9 cellular contexts compared by ENCODE assay signal in the genomic region with DNA sequence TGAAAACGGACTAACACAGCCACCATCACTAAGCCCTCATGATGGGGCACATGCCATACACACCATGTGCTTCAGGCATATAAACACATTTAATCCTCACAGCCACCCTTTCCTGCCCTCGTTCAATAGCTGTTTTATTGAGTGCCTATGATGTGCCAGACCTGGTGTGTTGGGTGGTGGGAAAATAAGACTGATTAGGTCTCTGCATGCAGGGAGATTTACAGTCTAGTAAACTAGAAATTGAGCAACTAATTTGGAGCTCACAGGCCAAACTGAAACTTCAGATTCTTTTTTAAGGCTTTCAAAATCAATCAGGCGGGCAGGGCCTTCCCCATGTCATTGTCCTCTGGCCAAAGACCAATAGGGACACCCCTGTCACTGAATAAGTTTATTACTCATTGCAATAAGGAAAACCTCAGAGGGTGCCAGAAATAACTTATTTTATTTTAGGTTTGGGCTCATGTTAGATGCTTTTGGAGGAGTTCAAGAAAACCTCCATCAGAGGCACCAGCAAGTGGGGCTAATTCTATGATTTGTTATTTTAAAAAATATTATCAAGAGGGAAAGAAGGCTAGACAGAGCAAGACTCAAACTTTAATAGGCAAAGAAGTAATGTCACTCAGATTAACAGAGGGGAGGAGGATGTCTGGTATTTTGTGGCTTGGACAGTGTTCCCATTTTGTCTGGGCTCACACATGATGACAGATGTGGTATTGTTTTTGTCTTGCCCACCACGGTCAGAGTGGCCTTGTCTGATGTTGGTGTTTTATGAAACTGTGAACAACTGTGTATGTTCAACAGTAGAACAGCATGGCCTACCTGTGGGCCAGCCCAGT. TPM values are rescaled to one million over a fixed set of nuclear protein-coding genes. Genes with fewer than 3 reads are reported as not detected.
DNase-seq lines count a peak whose midpoint lies in the region; ATAC-seq and TF ChIP-seq lines count a peak whose summit lies in the region.
"Had no signal": no experiment of that assay in that cellular context is flagged by ENCODE, and none has a peak within 500 bp of the region (broad histone marks: within the 10 kb centered on the region; RNA-seq: fewer than 3 reads in every experiment).

No MANE protein-coding gene starts in this region.

- no peaks in the 10 kb centered on the region for H3K79me2 ChIP-seq in SK-N-SH (ENCODE audit: insufficient read depth)

- peaks cover 49% of the 10 kb centered on the region for H3K36me3 Mint-ChIP-seq in activated T-helper 17 cell treated with anti-CD3 and anti-CD28 coated beads, Interleukin-2, amount 50 U/mL, for 72 hours (ENCODE audit: low read depth)

- CTCF ChIA-PET in SK-N-SH (lab: Yijun Ruan, JAX), result interaction anchor here (1.0 to 1.2 kb wide), 2 partner anchors 12 to 20 kb away, joined by 3 to 4 read pairs; partner anchors contain the start of gene ZFP64

- H3K27ac Mint-ChIP-seq in activated T-helper 17 cell treated with anti-CD3 and anti-CD28 coated beads, Interleukin-2, amount 50 U/mL, for 72 hours, result peak overlapping the region; percentile 39

- H4K20me1 ChIP-seq in SK-N-SH (ENCODE audit: insufficient read depth), result no peaks in the 10 kb centered on the region

- no peak for DNase-seq in Right ventricle myocardium superior
- no peak for DNase-seq in SKM-1 treated with dmso at 0.1 percent for 144 hours (lab: John Stamatoyannopoulos, UW; ENCODE audit: unreplicated experiment)
- no peak for DNase-seq in occipital lobe (lab: John Stamatoyannopoulos, UW)
- DNase-seq in SK-N-SH, result no peak
- DNase-seq: amniotic stem cell had no signal

- H3K36me3 ChIP-seq in SK-N-SH (replicated peaks in 1 of 2; ENCODE audit: control insufficient read depth in 1 of 2, insufficient read depth in 2 of 2, low read length in 1 of 2), result peaks cover 5 to 23% of the 10 kb centered on the region in 2 experiments

- POLR2A ChIA-PET in SK-N-SH (lab: Yijun Ruan, JAX), result no interaction called here

- no peak overlapping the region for H3K9ac ChIP-seq in SK-N-SH

- no peak for TF ChIP-seq CTCF in SK-N-SH (IDR thresholded peaks at IDR 0.05)

- TF ChIP-seq EP300 in SK-N-SH (IDR thresholded peaks at IDR 0.05; ENCODE audit: borderline replicate concordance in 1 of 2, low read depth in 1 of 2, low read length in 1 of 2), result no peak

- peak overlapping the region; percentile 42 for H3K4me3 Mint-ChIP-seq in activated T-helper 17 cell treated with anti-CD3 and anti-CD28 coated beads, Interleukin-2, amount 50 U/mL, for 72 hours

- H3K27me3 ChIP-seq in SK-N-SH (ENCODE audit: insufficient read depth), result no peaks in the 10 kb centered on the region

- no peak overlapping the region for H3K4me3 ChIP-seq in SK-N-SH (ENCODE audit: low read depth in 2 of 2, low read length in 1 of 2)

- no peak for TF ChIP-seq RAD21 in SK-N-SH (IDR thresholded peaks at IDR 0.05; ENCODE audit: low read length)

- 95% methylated on average over 4 of the region's 4 CpGs for WGBS in SK-N-SH (ENCODE audit: low lambda C conversion rate)

- ATAC-seq in GM18511 (IDR thresholded peaks at IDR 0.05; ENCODE audit: unreplicated experiment) (peak; percentile 92), GM19463 (IDR thresholded peaks at IDR 0.05; ENCODE audit: unreplicated experiment) (peak; percentile 85), HG03066 (IDR thresholded peaks at IDR 0.05; ENCODE audit: low read depth, unreplicated experiment) (peak; percentile 90), Right ventricle myocardium superior (ENCODE audit: poor library complexity) (no peak)
- peak; percentile 91 for ATAC-seq in activated T-helper 17 cell treated with anti-CD3 and anti-CD28 coated beads, Interleukin-2, amount 50 U/mL, for 72 hours (replicated peaks)

- H3K9me2 ChIP-seq in SK-N-SH, result no peaks in the 10 kb centered on the region

- no peak overlapping the region for H3K27ac ChIP-seq in SK-N-SH (ENCODE audit: low read depth in 2 of 2, low read length in 1 of 2)

- peaks cover 17% of the 10 kb centered on the region for H3K4me1 Mint-ChIP-seq in activated T-helper 17 cell treated with anti-CD3 and anti-CD28 coated beads, Interleukin-2, amount 50 U/mL, for 72 hours

- no peak overlapping the region for H3K4me2 ChIP-seq in SK-N-SH

- H3F3A ChIP-seq in SK-N-SH (replicated peaks; ENCODE audit: insufficient read depth), result no peaks in the 10 kb centered on the region

- H3K9me3 ChIP-seq in SK-N-SH, result no peaks in the 10 kb centered on the region

- intact Hi-C loops in Right ventricle myocardium superior (cut with DNase I), result no loop called here

- H3K27me3 Mint-ChIP-seq in activated T-helper 17 cell treated with anti-CD3 and anti-CD28 coated beads, Interleukin-2, amount 50 U/mL, for 72 hours, result no peaks in the 10 kb centered on the region

- H2AFZ ChIP-seq in SK-N-SH (ENCODE audit: low read depth), result no peak overlapping the region

- H3K9me3 Mint-ChIP-seq in activated T-helper 17 cell treated with anti-CD3 and anti-CD28 coated beads, Interleukin-2, amount 50 U/mL, for 72 hours, result no peaks in the 10 kb centered on the region

- no peaks in the 10 kb centered on the region for H3K4me1 ChIP-seq in SK-N-SH (ENCODE audit: control insufficient read depth in 1 of 2, insufficient read depth in 2 of 2, low read depth in 1 of 2, low read length in 1 of 2)

TF ChIP-seq in SK-N-SH, 30 proteins besides CTCF, POLR2A, EP300 and RAD21:
- no peak for TF ChIP-seq CHD2 (IDR thresholded peaks at IDR 0.05; ENCODE audit: low read length, partially characterized antibody)
- TF ChIP-seq TAF1 (IDR thresholded peaks at IDR 0.05; ENCODE audit: borderline replicate concordance, low read depth, low read length), result no peak
- TF ChIP-seq EZH2phosphoT487 (IDR thresholded peaks at IDR 0.05; ENCODE audit: borderline replicate concordance, low read depth), result no peak
- no peak for TF ChIP-seq YY1 (IDR thresholded peaks at IDR 0.05; ENCODE audit: low read depth)

RNA-seq across cellular contexts. Expression of gene ZFP64, which starts 12.0 kb away (rescaled TPM):
- total RNA-seq in activated T-helper 17 cell treated with anti-CD3 and anti-CD28 coated beads, Interleukin-2, amount 50 U/mL, for 72 hours, result 10 to 100 TPM; 11.3 to 12.8 TPM
- total RNA-seq in Right ventricle myocardium superior (7.9 TPM), occipital lobe (7.8 TPM)
- 12.4 and 12.8 TPM in 2 replicates for polyA plus RNA-seq in SK-N-SH (2012; rRNA removed)
- 9.1 and 11.6 TPM in 2 replicates for polyA plus RNA-seq in SK-N-SH (2012; cell fraction: cytosol; rRNA removed)
- 11.3 and 11.7 TPM in 2 replicates for polyA plus RNA-seq in SK-N-SH (2012; cell fraction: nucleus; rRNA removed)
